15 cellular contexts compared by ENCODE assay signal in genomic region chr15:59002418-59002859, GRCh38. TPM values are rescaled to one million over a fixed set of nuclear protein-coding genes. Genes with fewer than 3 reads are reported as not detected.
DNase-seq lines count a peak whose midpoint lies in the region; ATAC-seq and TF ChIP-seq lines count a peak whose summit lies in the region.
"Had no signal": no experiment of that assay in that cellular context is flagged by ENCODE, and none has a peak within 500 bp of the region (broad histone marks: within the 10 kb centered on the region; RNA-seq: fewer than 3 reads in every experiment).

No MANE protein-coding gene starts in this region.

- ATAC-seq in Right ventricle myocardium superior (ENCODE audit: poor library complexity) (peak; percentile 45), upper lobe of left lung (ENCODE audit: low FRiP score in 2 of 2) (peak; percentile 49 to 77), gastroesophageal sphincter (no peak), HG03439 (IDR thresholded peaks at IDR 0.05; ENCODE audit: unreplicated experiment) (no peak)
- ATAC-seq in activated naive CD8-positive, alpha-beta T cell treated with anti-CD3 and anti-CD28 coated beads, Interleukin-2, amount 50 U/mL, for 24 hours: peak; percentile 52
- ATAC-seq: activated CD8-positive, alpha-beta T cell treated with anti-CD3 and anti-CD28 coated beads, Interleukin-2, amount 10 ng/mL, durations not matched to agents 7 days and 5 days; right cardiac atrium had no signal

- TF ChIP-seq EP300 in upper lobe of left lung (IDR thresholded peaks at IDR 0.05): no peak
- no peak for TF ChIP-seq EP300 in gastroesophageal sphincter (IDR thresholded peaks at IDR 0.05)

- intact Hi-C loops in Right ventricle myocardium superior (cut with DNase I): no loop called here

- in situ Hi-C loops in ACHN (cut with HindIII; ENCODE audit: low pct_ligation_motif_present, low pct_unique_long_range_greater_than_20kb, low sequenced_read_pairs): no loop called here

- H3K27ac Mint-ChIP-seq in activated naive CD8-positive, alpha-beta T cell treated with anti-CD3 and anti-CD28 coated beads, Interleukin-2, amount 50 U/mL, for 24 hours: peak overlapping the region; percentile 43
- H3K27ac Mint-ChIP-seq: activated CD8-positive, alpha-beta T cell treated with anti-CD3 and anti-CD28 coated beads, Interleukin-2, amount 10 ng/mL, durations not matched to agents 7 days and 5 days; T-helper 1 cell treated with Interleukin-12 subunit alpha and Interleukin-12 subunit beta and Interleukin-4 antibody, amounts not matched to agents 30 μg/mL and 1 μg/mL, for 36 hours had no signal

- H3K4me3 ChIP-seq in right atrium auricular region (no peak overlapping the region), NB4 (ENCODE audit: low read depth, low read length) (no peak overlapping the region), upper lobe of left lung (no peak overlapping the region), gastroesophageal sphincter (no peak overlapping the region)
- H3K4me3 ChIP-seq: adrenal gland had no signal

- peaks cover 34% of the 10 kb centered on the region for H3K36me3 Mint-ChIP-seq in activated naive CD8-positive, alpha-beta T cell treated with anti-CD3 and anti-CD28 coated beads, Interleukin-2, amount 50 U/mL, for 24 hours (ENCODE audit: low read depth)

- no peak for TF ChIP-seq POLR2A in NB4 (IDR thresholded peaks at IDR 0.05; ENCODE audit: extremely low read depth, insufficient read length)
- TF ChIP-seq POLR2A in upper lobe of left lung (IDR thresholded peaks at IDR 0.05): no peak
- no peak for TF ChIP-seq POLR2A in gastroesophageal sphincter (IDR thresholded peaks at IDR 0.05)

- DNase-seq in Right ventricle myocardium superior (no peak), right atrium auricular region (ENCODE audit: low spot score) (no peak), NB4 (ENCODE audit: low read depth) (peak; percentile 81), upper lobe of left lung (no peak), ACHN (no peak)
- DNase-seq in activated naive CD8-positive, alpha-beta T cell treated with anti-CD3 and anti-CD28 coated beads, Interleukin-2, amount 50 U/mL, for 24 hours: no peak
- DNase-seq: activated CD8-positive, alpha-beta T cell treated with anti-CD3 and anti-CD28 coated beads, Interleukin-2, amount 10 ng/mL, durations not matched to agents 7 days and 5 days; adrenal gland; DMS79 treated with DMSO at 0.1 percent for 48 hours; NCI-H187; NCI-H82; right cardiac atrium had no signal

- H3K27me3 Mint-ChIP-seq in activated naive CD8-positive, alpha-beta T cell treated with anti-CD3 and anti-CD28 coated beads, Interleukin-2, amount 50 U/mL, for 24 hours: no peaks in the 10 kb centered on the region

- peaks cover 45% of the 10 kb centered on the region for H3K4me1 Mint-ChIP-seq in activated naive CD8-positive, alpha-beta T cell treated with anti-CD3 and anti-CD28 coated beads, Interleukin-2, amount 50 U/mL, for 24 hours

- H3K36me3 ChIP-seq in right atrium auricular region: peaks cover 3% of the 10 kb centered on the region
- H3K36me3 ChIP-seq in upper lobe of left lung: peaks cover 0 to 16% (median 0%) of the 10 kb centered on the region in 4 donors
- no peaks in the 10 kb centered on the region for H3K36me3 ChIP-seq in gastroesophageal sphincter
- H3K36me3 ChIP-seq: adrenal gland had no signal

- H3K27me3 ChIP-seq in right atrium auricular region (no peaks in the 10 kb centered on the region), upper lobe of left lung (no peaks in the 10 kb centered on the region), gastroesophageal sphincter (no peaks in the 10 kb centered on the region)
- H3K27me3 ChIP-seq: adrenal gland had no signal

- no peaks in the 10 kb centered on the region for H3K4me1 ChIP-seq in right atrium auricular region
- H3K4me1 ChIP-seq in upper lobe of left lung: peaks cover 7 to 24% (median 11%) of the 10 kb centered on the region in 4 donors
- H3K4me1 ChIP-seq in gastroesophageal sphincter: peaks cover 0 to 12% (median 0%) of the 10 kb centered on the region in 3 donors

- TF ChIP-seq CTCF in right atrium auricular region (IDR thresholded peaks at IDR 0.05): no peak
- no peak for TF ChIP-seq CTCF in NB4 (IDR thresholded peaks at IDR 0.05; ENCODE audit: low read depth, low read length)
- no peak for TF ChIP-seq CTCF in upper lobe of left lung (IDR thresholded peaks at IDR 0.05)
- no peak for TF ChIP-seq CTCF in gastroesophageal sphincter (IDR thresholded peaks at IDR 0.05)

- whole genome bisulfite sequencing in upper lobe of left lung, 2 donors: 58 to 76% methylated on average over 2 of the region's 2 CpGs
- WGBS in gastroesophageal sphincter (ENCODE audit: low coverage in 1 of 2), 2 donors: 72 to 90% methylated on average over 2 of the region's 2 CpGs

- H3K9me3 Mint-ChIP-seq in activated naive CD8-positive, alpha-beta T cell treated with anti-CD3 and anti-CD28 coated beads, Interleukin-2, amount 50 U/mL, for 24 hours: no peaks in the 10 kb centered on the region
- H3K9me3 Mint-ChIP-seq: T-helper 1 cell treated with Interleukin-12 subunit alpha and Interleukin-12 subunit beta and Interleukin-4 antibody, amounts not matched to agents 30 μg/mL and 1 μg/mL, for 36 hours had no signal

- H3K9me3 ChIP-seq in right atrium auricular region (no peaks in the 10 kb centered on the region), upper lobe of left lung (no peaks in the 10 kb centered on the region), gastroesophageal sphincter (no peaks in the 10 kb centered on the region)
- H3K9me3 ChIP-seq: adrenal gland had no signal

- H3K4me3 Mint-ChIP-seq in activated naive CD8-positive, alpha-beta T cell treated with anti-CD3 and anti-CD28 coated beads, Interleukin-2, amount 50 U/mL, for 24 hours: no peak overlapping the region
- H3K4me3 Mint-ChIP-seq: activated CD8-positive, alpha-beta T cell treated with anti-CD3 and anti-CD28 coated beads, Interleukin-2, amount 10 ng/mL, durations not matched to agents 7 days and 5 days; T-helper 1 cell treated with Interleukin-12 subunit alpha and Interleukin-12 subunit beta and Interleukin-4 antibody, amounts not matched to agents 30 μg/mL and 1 μg/mL, for 36 hours had no signal

- H3K27ac ChIP-seq in right atrium auricular region (no peak overlapping the region), upper lobe of left lung (peak overlapping the region in 2 of 4 donors; percentile 46 to 71), gastroesophageal sphincter (no peak overlapping the region)
- H3K27ac ChIP-seq: adrenal gland had no signal

RNA-seq across cellular contexts. Expression of gene RNF111, which starts 15.0 kb away (rescaled TPM):
- total RNA-seq in Right ventricle myocardium superior (18.3 TPM), right atrium auricular region (10 to 100 TPM in 1 of 2 donors, 1 to 10 TPM in 1; 9.3 to 15.6 TPM), upper lobe of left lung (10 to 100 TPM; 16.3 to 41.6 (median 31.8) TPM), gastroesophageal sphincter (10 to 100 TPM; 17.5 to 20.4 (median 18.5) TPM)

Comparison
In these comparisons a context has a peak if more than half of its experiments do, and no peak if none do; other contexts are left out.
1. ATAC-seq: peak in Right ventricle myocardium superior (single experiment), activated naive CD8-positive, alpha-beta T cell treated with anti-CD3 and anti-CD28 coated beads, Interleukin-2, amount 50 U/mL, for 24 hours (single experiment) and upper lobe of left lung (2 of 2); none in gastroesophageal sphincter (single experiment) and HG03439 (single experiment).